ENCODE assay signal across 8 cellular contexts in the genomic region with DNA sequence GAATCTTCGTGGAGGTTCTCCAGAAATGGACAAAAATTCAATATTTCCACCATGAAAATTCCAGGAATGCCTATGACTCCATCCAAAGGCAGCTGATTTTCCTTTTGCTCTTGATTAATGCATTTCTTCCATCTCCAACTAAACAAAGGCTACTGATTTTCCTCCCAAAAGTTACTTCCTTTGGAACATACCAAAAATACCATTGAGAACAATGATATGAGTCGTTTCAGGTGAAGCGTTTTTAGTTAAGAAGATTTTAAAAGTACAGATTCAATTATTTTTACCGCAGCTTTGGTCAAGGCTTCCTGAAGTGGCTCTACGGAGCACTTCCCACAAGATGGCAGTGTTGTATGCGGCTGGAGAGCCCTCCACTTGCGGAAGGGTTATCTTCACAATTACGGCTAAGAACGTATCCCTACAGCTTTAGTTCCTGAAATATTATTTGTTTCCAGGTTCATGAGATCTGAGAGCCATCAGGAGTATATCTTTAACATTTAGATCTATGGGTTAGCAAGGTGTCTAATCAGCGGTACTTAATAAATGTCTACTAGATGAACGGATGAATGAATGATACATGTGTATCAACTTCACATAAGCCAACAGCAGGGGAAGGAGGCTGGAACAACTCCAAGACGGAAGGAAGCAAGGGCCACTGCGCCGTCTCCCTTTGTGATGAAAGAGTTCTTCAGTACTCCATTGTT. TPM values are rescaled to one million over a fixed set of nuclear protein-coding genes. Genes with fewer than 3 reads are reported as not detected.
DNase-seq lines count a peak whose midpoint lies in the region; ATAC-seq and TF ChIP-seq lines count a peak whose summit lies in the region.

No MANE protein-coding gene starts in this region.

- H3K9me3 ChIP-seq in WERI-Rb-1 (ENCODE audit: severe bottlenecking) (no peaks in the 10 kb centered on the region), lower lobe of right lung (no peaks in the 10 kb centered on the region)

- no peaks in the 10 kb centered on the region for H3K79me2 ChIP-seq in ACC112 (ENCODE audit: control insufficient read depth, insufficient read depth, low read length, unreplicated experiment)

- H3K4me1 ChIP-seq in ACC112 (ENCODE audit: control insufficient read depth, insufficient read depth, low read length, unreplicated experiment) = peaks cover 14% of the 10 kb centered on the region
- peaks cover 9% of the 10 kb centered on the region for H3K4me1 ChIP-seq in lower lobe of right lung

- peak; percentile 80 to 89 for ATAC-seq in lower lobe of right lung

- DNase-seq in GM10248 (ENCODE audit: extremely low spot score) = peak; percentile 34
- peak; percentile 68 for DNase-seq in NCI-H146 treated with DMSO at 0.1 percent for 48 hours (lab: John Stamatoyannopoulos, UW; ENCODE audit: unreplicated experiment)
- peak; percentile 67 for DNase-seq in WERI-Rb-1
- DNase-seq in effector CD4-positive, alpha-beta T cell = peak; percentile 7
- DNase-seq in lower lobe of right lung = peak; percentile 47
- peak; percentile 9 to 14 for DNase-seq in stimulated activated CD8-positive, alpha-beta memory T cell treated with anti-CD3 and anti-CD28 coated beads, Interleukin-15, amount 100 ng/mL, for 48 hours (ENCODE audit: low read depth in 2 of 2)
- DNase-seq in HuH-7.5 (ENCODE audit: low spot score) = no peak

- intact Hi-C loops in lower lobe of right lung (cut with DNase I) = no loop called here

- peak; percentile 82 for TF ChIP-seq CTCF in GM10248 (IDR thresholded peaks at IDR 0.05; ENCODE audit: control extremely low read depth, extremely low read depth, low read depth, missing control alignments)
- peak; percentile 75 for TF ChIP-seq CTCF in WERI-Rb-1 (IDR thresholded peaks at IDR 0.05; ENCODE audit: low read depth, low read length)
- TF ChIP-seq CTCF in lower lobe of right lung (IDR thresholded peaks at IDR 0.05) = peak; percentile 73

- H3K27me3 ChIP-seq in ACC112 (ENCODE audit: insufficient read depth, low read length) (no peaks in the 10 kb centered on the region), WERI-Rb-1 (ENCODE audit: insufficient read depth, low read depth, severe bottlenecking) (no peaks in the 10 kb centered on the region), lower lobe of right lung (ENCODE audit: low read depth) (peaks cover 5% of the 10 kb centered on the region)

- peak overlapping the region; percentile 49; the same call in 1 of the 2 replicates for H3K4me3 ChIP-seq in ACC112 (ENCODE audit: low read depth, low read length)
- peak overlapping the region; percentile 26 for H3K4me3 ChIP-seq in WERI-Rb-1 (ENCODE audit: low read depth, low read length)
- H3K4me3 ChIP-seq in lower lobe of right lung = no peak overlapping the region

- H3K27ac ChIP-seq in ACC112 (ENCODE audit: low read depth, low read length) (no peak overlapping the region), WERI-Rb-1 (no peak overlapping the region), lower lobe of right lung (no peak overlapping the region)

- no peaks in the 10 kb centered on the region for H3K36me3 ChIP-seq in ACC112 (ENCODE audit: insufficient read depth, low read length)
- H3K36me3 ChIP-seq in WERI-Rb-1 = no peaks in the 10 kb centered on the region
- H3K36me3 ChIP-seq in lower lobe of right lung = no peaks in the 10 kb centered on the region

- peak overlapping the region; percentile 64 for H2AFZ ChIP-seq in ACC112 (ENCODE audit: low read length, unreplicated experiment)

- POLR2A ChIA-PET in GM10248 (lab: Yijun Ruan, JAX) = no interaction called here

- CTCF ChIA-PET in GM10248 (lab: Yijun Ruan, JAX) = interaction anchor here (0.7 to 7.8 kb wide), 54 partner anchors 9 to 1063 kb away, joined by 3 to 198 read pairs (median 4); a partner anchor contains a TSS

RNA-seq across cellular contexts. Expression of a gene that starts 35.9 kb away (rescaled TPM):
- 21.6 TPM for total RNA-seq in lower lobe of right lung

RNA-seq across cellular contexts. Expression of a gene that starts 48.5 kb away (rescaled TPM):
- 1.3 TPM for total RNA-seq in lower lobe of right lung

RNA-seq across cellular contexts. Expression of a gene that starts 48.6 kb away (rescaled TPM):
- 3.9 TPM for total RNA-seq in lower lobe of right lung
